Comparison of ENCODE assay signal across 10 cellular contexts in the genomic region with DNA sequence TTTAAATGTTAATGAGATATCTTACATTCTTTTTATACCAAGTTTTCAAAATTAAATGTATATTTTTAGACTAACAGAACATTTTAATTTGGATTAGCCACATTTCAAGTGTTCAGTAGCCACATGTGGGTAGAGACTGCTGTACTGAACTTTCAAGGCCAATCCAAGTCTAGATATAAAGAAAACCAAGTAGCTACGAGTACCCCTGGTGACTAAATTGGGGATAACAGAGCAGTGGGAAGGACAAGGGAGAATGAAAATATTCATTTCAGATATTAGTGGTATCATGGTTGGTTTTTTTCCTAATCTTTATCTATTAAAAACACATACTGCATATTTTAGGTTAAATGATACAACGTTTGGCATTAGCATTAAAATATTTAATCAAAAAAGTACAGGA.
DNase-seq lines count a peak whose midpoint lies in the region; ATAC-seq and TF ChIP-seq lines count a peak whose summit lies in the region.
"Had no signal": no experiment of that assay in that cellular context is flagged by ENCODE, and none has a peak within 500 bp of the region (broad histone marks: within the 10 kb centered on the region; RNA-seq: fewer than 3 reads in every experiment).

No MANE protein-coding gene starts in this region.

- H3K27me3 Mint-ChIP-seq in GM23338 (ENCODE audit: insufficient read depth, low read depth, poor library complexity) (peaks cover 4% of the 10 kb centered on the region), neural crest cell (ENCODE audit: low read depth) (peaks cover 3% of the 10 kb centered on the region)

- ATAC-seq in GM23338 (peak; percentile 67), body of pancreas (no peak), HG03280 (IDR thresholded peaks at IDR 0.05; ENCODE audit: unreplicated experiment) (no peak)
- ATAC-seq: activated CD8-positive, alpha-beta T cell treated with anti-CD3 and anti-CD28 coated beads, Interleukin-2, amount 10 ng/mL, durations not matched to agents 7 days and 5 days had no signal

- no peak overlapping the region for H2AFZ ChIP-seq in GM23338

- H3K4me1 ChIP-seq in GM23338 (ENCODE audit: insufficient read depth) (no peaks in the 10 kb centered on the region), body of pancreas (no peaks in the 10 kb centered on the region)

- no peaks in the 10 kb centered on the region for H3K79me2 ChIP-seq in GM23338 (replicated peaks; ENCODE audit: insufficient read depth)

- H3K27me3 ChIP-seq in GM23338 (ENCODE audit: insufficient read depth) (no peaks in the 10 kb centered on the region), body of pancreas (no peaks in the 10 kb centered on the region)

- no peaks in the 10 kb centered on the region for H3K4me1 Mint-ChIP-seq in GM23338
- H3K4me1 Mint-ChIP-seq in neural crest cell = no peaks in the 10 kb centered on the region

- H3K36me3 Mint-ChIP-seq in GM23338 (ENCODE audit: low read depth) = no peaks in the 10 kb centered on the region
- no peaks in the 10 kb centered on the region for H3K36me3 Mint-ChIP-seq in neural crest cell (ENCODE audit: low read depth)

- no peak for TF ChIP-seq POLR2A in body of pancreas (IDR thresholded peaks at IDR 0.05)

- no peaks in the 10 kb centered on the region for H3K9me3 ChIP-seq in body of pancreas

- H3K9me3 Mint-ChIP-seq in GM23338 (no peaks in the 10 kb centered on the region), neural crest cell (peaks cover 3% of the 10 kb centered on the region)

- H3K36me3 ChIP-seq in GM23338 (ENCODE audit: insufficient read depth) (no peaks in the 10 kb centered on the region), body of pancreas (replicated peaks in 1 of 2; ENCODE audit: insufficient read depth in 1 of 2, low read depth in 2 of 2) (no peaks in the 10 kb centered on the region)

- no peak overlapping the region for H3K27ac ChIP-seq in GM23338 (ENCODE audit: low read depth)
- no peak overlapping the region for H3K27ac ChIP-seq in body of pancreas
- H3K27ac ChIP-seq: dorsolateral prefrontal cortex had no signal

- 14 to 15% methylated on average over 2 of the region's 2 CpGs for WGBS in body of pancreas, 2 donors

- no peak overlapping the region for H3K4me2 ChIP-seq in GM23338

- peak; percentile 69 to 79 for TF ChIP-seq CTCF in GM23338 (conservative IDR thresholded peaks at IDR 0.05; ENCODE audit: low read depth in 2 of 2)
- TF ChIP-seq CTCF in body of pancreas (IDR thresholded peaks at IDR 0.05) = peak in 4 of 7 experiments; percentile 8 to 26 (median 20)
- peak; percentile 66 for TF ChIP-seq CTCF in neural crest cell (conservative IDR thresholded peaks at IDR 0.05)

- H3K4me3 Mint-ChIP-seq in GM23338 (no peak overlapping the region), neural crest cell (no peak overlapping the region)
- H3K4me3 Mint-ChIP-seq: activated CD8-positive, alpha-beta T cell treated with anti-CD3 and anti-CD28 coated beads, Interleukin-2, amount 10 ng/mL, durations not matched to agents 7 days and 5 days had no signal

- H3F3A ChIP-seq in GM23338 (replicated peaks; ENCODE audit: low read depth) = no peaks in the 10 kb centered on the region

- H3K4me3 ChIP-seq in GM23338 (no peak overlapping the region), body of pancreas (no peak overlapping the region)
- H3K4me3 ChIP-seq: dorsolateral prefrontal cortex had no signal

- H3K9me2 ChIP-seq in GM23338 (ENCODE audit: insufficient read depth) = no peaks in the 10 kb centered on the region

- no peaks in the 10 kb centered on the region for H4K20me1 ChIP-seq in GM23338 (replicated peaks; ENCODE audit: insufficient read depth)

- DNase-seq in GM23338 (ENCODE audit: low spot score) (peak; percentile 48), NCI-H2107 (lab: John Stamatoyannopoulos, UW) (peak; percentile 25), body of pancreas (no peak), neural crest cell (ENCODE audit: low read depth, low spot score) (no peak)
- DNase-seq in stimulated activated CD8-positive, alpha-beta memory T cell treated with anti-CD3 and anti-CD28 coated beads, Interleukin-4, amount 100 ng/mL, for 48 hours = no peak
- DNase-seq in activated naive CD4-positive, alpha-beta T cell (lab: John Stamatoyannopoulos, UW) = no peak
- DNase-seq: activated CD8-positive, alpha-beta T cell treated with anti-CD3 and anti-CD28 coated beads, Interleukin-2, amount 10 ng/mL, durations not matched to agents 7 days and 5 days; dorsolateral prefrontal cortex; NCI-H510A treated with DMSO at 0.1 percent for 48 hours had no signal

- intact Hi-C loops in body of pancreas (cut with DNase I) = no loop called here

- H3K27ac Mint-ChIP-seq in GM23338 = no peak overlapping the region
- H3K27ac Mint-ChIP-seq in neural crest cell (ENCODE audit: unreplicated experiment) = no peak overlapping the region
- H3K27ac Mint-ChIP-seq: activated CD8-positive, alpha-beta T cell treated with anti-CD3 and anti-CD28 coated beads, Interleukin-2, amount 10 ng/mL, durations not matched to agents 7 days and 5 days had no signal

TF ChIP-seq in GM23338, 12 proteins besides CTCF, POLR2A, EP300 and RAD21 (continues in another document):
- TF ChIP-seq NANOG (IDR thresholded peaks at IDR 0.05; ENCODE audit: borderline replicate concordance) (no peak), POLR2AphosphoS5 (IDR thresholded peaks at IDR 0.05; ENCODE audit: low read depth) (no peak), STAT1 (IDR thresholded peaks at IDR 0.05; ENCODE audit: unreplicated experiment) (no peak), ETS1 (IDR thresholded peaks at IDR 0.05) (no peak), EZH2phosphoT487 (IDR thresholded peaks at IDR 0.05; ENCODE audit: unreplicated experiment) (no peak), JUNB (IDR thresholded peaks at IDR 0.05; ENCODE audit: unreplicated experiment) (no peak), ZNF331 (CRISPR knock-in tag; IDR thresholded peaks at IDR 0.05; ENCODE audit: low read depth) (no peak)
- TF ChIP-seq, protein P1, sequence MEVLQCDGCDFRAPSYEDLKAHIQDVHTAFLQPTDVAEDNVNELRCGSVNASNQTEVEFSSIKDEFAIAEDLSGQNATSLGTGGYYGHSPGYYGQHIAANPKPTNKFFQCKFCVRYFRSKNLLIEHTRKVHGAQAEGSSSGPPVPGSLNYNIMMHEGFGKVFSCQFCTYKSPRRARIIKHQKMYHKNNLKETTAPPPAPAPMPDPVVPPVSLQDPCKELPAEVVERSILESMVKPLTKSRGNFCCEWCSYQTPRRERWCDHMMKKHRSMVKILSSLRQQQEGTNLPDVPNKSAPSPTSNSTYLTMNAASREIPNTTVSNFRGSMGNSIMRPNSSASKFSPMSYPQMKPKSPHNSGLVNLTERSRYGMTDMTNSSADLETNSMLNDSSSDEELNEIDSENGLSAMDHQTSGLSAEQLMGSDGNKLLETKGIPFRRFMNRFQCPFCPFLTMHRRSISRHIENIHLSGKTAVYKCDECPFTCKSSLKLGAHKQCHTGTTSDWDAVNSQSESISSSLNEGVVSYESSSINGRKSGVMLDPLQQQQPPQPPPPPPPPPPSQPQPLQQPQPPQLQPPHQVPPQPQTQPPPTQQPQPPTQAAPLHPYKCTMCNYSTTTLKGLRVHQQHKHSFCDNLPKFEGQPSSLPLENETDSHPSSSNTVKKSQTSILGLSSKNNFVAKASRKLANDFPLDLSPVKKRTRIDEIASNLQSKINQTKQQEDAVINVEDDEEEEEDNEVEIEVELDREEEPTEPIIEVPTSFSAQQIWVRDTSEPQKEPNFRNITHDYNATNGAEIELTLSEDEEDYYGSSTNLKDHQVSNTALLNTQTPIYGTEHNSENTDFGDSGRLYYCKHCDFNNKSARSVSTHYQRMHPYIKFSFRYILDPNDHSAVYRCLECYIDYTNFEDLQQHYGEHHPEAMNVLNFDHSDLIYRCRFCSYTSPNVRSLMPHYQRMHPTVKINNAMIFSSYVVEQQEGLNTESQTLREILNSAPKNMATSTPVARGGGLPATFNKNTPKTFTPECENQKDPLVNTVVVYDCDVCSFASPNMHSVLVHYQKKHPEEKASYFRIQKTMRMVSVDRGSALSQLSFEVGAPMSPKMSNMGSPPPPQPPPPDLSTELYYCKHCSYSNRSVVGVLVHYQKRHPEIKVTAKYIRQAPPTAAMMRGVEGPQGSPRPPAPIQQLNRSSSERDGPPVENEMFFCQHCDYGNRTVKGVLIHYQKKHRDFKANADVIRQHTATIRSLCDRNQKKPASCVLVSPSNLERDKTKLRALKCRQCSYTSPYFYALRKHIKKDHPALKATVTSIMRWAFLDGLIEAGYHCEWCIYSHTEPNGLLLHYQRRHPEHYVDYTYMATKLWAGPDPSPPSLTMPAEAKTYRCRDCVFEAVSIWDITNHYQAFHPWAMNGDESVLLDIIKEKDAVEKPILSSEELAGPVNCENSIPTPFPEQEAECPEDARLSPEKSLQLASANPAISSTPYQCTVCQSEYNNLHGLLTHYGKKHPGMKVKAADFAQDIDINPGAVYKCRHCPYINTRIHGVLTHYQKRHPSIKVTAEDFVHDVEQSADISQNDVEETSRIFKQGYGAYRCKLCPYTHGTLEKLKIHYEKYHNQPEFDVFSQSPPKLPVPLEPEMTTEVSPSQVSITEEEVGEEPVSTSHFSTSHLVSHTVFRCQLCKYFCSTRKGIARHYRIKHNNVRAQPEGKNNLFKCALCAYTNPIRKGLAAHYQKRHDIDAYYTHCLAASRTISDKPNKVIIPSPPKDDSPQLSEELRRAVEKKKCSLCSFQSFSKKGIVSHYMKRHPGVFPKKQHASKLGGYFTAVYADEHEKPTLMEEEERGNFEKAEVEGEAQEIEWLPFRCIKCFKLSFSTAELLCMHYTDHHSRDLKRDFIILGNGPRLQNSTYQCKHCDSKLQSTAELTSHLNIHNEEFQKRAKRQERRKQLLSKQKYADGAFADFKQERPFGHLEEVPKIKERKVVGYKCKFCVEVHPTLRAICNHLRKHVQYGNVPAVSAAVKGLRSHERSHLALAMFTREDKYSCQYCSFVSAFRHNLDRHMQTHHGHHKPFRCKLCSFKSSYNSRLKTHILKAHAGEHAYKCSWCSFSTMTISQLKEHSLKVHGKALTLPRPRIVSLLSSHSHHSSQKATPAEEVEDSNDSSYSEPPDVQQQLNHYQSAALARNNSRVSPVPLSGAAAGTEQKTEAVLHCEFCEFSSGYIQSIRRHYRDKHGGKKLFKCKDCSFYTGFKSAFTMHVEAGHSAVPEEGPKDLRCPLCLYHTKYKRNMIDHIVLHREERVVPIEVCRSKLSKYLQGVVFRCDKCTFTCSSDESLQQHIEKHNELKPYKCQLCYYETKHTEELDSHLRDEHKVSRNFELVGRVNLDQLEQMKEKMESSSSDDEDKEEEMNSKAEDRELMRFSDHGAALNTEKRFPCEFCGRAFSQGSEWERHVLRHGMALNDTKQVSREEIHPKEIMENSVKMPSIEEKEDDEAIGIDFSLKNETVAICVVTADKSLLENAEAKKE (CRISPR knock-in tag; IDR thresholded peaks at IDR 0.05) = no peak

Comparison
In these comparisons a context has a peak if more than half of its experiments do, and no peak if none do; other contexts are left out.
1. DNase-seq: peak in GM23338 (single experiment) and NCI-H2107 (single experiment); none in body of pancreas (0 of 4), neural crest cell (single experiment), stimulated activated CD8-positive, alpha-beta memory T cell treated with anti-CD3 and anti-CD28 coated beads, Interleukin-4, amount 100 ng/mL, for 48 hours (single experiment) and activated naive CD4-positive, alpha-beta T cell (0 of 4).
2. CTCF ChIP-seq: peak in every context shown above with its lines; median percentile 74 in GM23338; 66 in neural crest cell; 20 in body of pancreas.